12 cellular contexts compared by ENCODE assay signal in the genomic region with DNA sequence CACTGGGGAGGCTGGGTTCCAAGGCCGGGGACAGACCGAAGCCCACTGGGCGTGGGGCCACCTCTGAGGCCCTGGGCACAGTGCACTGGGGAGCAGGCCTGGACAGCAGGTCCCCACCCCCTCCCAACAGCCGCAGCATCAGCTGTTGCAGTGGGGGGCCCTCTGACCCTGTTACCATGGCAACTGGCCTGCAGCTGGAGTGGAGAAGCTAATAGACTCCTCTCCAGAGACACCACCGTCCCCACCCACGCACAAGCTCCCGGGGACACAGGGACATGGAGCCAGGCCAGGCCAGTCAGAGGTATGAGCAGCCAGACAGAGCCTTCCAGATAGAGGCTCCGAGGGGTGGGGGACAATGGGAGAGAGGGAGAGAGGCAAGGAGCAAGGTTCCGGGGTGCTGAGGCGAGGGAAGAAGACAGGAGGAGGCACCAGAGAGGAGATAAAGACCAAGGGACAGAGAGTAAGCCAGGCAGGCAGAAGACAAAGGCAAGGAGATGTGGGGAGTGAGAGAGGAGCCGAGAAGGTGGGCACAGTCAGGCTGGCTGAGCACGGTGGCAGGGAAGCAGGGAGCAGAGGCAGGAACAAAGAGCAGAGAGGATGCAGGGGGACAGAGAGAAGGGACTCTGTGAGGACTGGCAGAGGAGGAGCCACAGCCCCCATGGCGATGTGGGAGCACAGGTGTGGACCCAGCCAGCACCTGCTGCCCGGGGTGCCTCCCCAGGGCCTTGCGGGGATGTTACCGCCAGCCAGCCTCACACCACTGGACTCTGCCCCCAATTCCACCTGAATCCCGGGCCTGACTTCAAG. TPM values are rescaled to one million over a fixed set of nuclear protein-coding genes. Genes with fewer than 3 reads are reported as not detected.
DNase-seq lines count a peak whose midpoint lies in the region; ATAC-seq and TF ChIP-seq lines count a peak whose summit lies in the region.
"Had no signal": no experiment of that assay in that cellular context is flagged by ENCODE, and none has a peak within 500 bp of the region (broad histone marks: within the 10 kb centered on the region; RNA-seq: fewer than 3 reads in every experiment).

No MANE protein-coding gene starts in this region.

- no peak overlapping the region for H3K4me3 Mint-ChIP-seq in T-helper 2 cell treated with Interferon-gamma antibody and Interleukin-4, amounts not matched to agents 5 μg/mL and 100 μg/mL, for 36 hours
- H3K4me3 Mint-ChIP-seq in brain: peak overlapping the region; percentile 21 to 73 (median 59)

- H3K27me3 Mint-ChIP-seq in T-helper 2 cell treated with Interferon-gamma antibody and Interleukin-4, amounts not matched to agents 5 μg/mL and 100 μg/mL, for 36 hours (ENCODE audit: low read depth): peaks cover 17% of the 10 kb centered on the region
- peaks cover 3% of the 10 kb centered on the region for H3K27me3 Mint-ChIP-seq in brain

- H3K27ac ChIP-seq in mesodermal cell (ENCODE audit: low read depth, low read length, severe bottlenecking) (peak overlapping the region; percentile 6), transverse colon (peak overlapping the region; percentile 54 to 94 (median 84))
- H3K27ac ChIP-seq: PC-9 had no signal

- H3K9me3 Mint-ChIP-seq in T-helper 2 cell treated with Interferon-gamma antibody and Interleukin-4, amounts not matched to agents 5 μg/mL and 100 μg/mL, for 36 hours: no peaks in the 10 kb centered on the region
- no peaks in the 10 kb centered on the region for H3K9me3 Mint-ChIP-seq in brain

- DNase-seq in T-helper 2 cell treated with Interferon-gamma antibody and Interleukin-4, amounts not matched to agents 5 μg/mL and 100 μg/mL, for 36 hours (ENCODE audit: low spot score): no peak
- DNase-seq in T-helper 2 cell: no peak
- no peak for DNase-seq in transverse colon
- DNase-seq in GM19238 (ENCODE audit: insufficient read length, low spot score): no peak
- DNase-seq: PC-9 had no signal

- peak overlapping the region; percentile 64 for H3K27ac Mint-ChIP-seq in T-helper 2 cell treated with Interferon-gamma antibody and Interleukin-4, amounts not matched to agents 5 μg/mL and 100 μg/mL, for 36 hours
- H3K27ac Mint-ChIP-seq in brain: peak overlapping the region; percentile 90 to 99 (median 94)

- intact Hi-C loops in transverse colon (cut with DNase I; ENCODE audit: low total_unique reads): no loop called here

- no peaks in the 10 kb centered on the region for H3K9me3 ChIP-seq in mesodermal cell (ENCODE audit: control insufficient read depth, low read length)
- H3K9me3 ChIP-seq in transverse colon: no peaks in the 10 kb centered on the region

- no peak for TF ChIP-seq CTCF in brain (conservative IDR thresholded peaks at IDR 0.05)
- TF ChIP-seq CTCF in transverse colon (IDR thresholded peaks at IDR 0.05): no peak

- no peak for TF ChIP-seq EP300 in transverse colon (IDR thresholded peaks at IDR 0.05; ENCODE audit: low read depth)

- WGBS in mesodermal cell (ENCODE audit: insufficient coverage in 2 of 2), 2 experiments: 71 to 75% methylated on average over 12 to 15 of the region's 17 CpGs
- 40 to 45% methylated on average over 7 to 17 of the region's 17 CpGs for WGBS in transverse colon (ENCODE audit: low coverage in 1 of 2), 2 donors

- ATAC-seq in HG03442 (IDR thresholded peaks at IDR 0.05; ENCODE audit: unreplicated experiment) (no peak), GM18858 (IDR thresholded peaks at IDR 0.05; ENCODE audit: unreplicated experiment) (no peak)

- H3K4me3 ChIP-seq in mesodermal cell (ENCODE audit: extremely low read depth, insufficient read depth, low read length, poor library complexity, severe bottlenecking): no peak overlapping the region
- no peak overlapping the region for H3K4me3 ChIP-seq in transverse colon
- H3K4me3 ChIP-seq: PC-9 had no signal

- peaks cover 9% of the 10 kb centered on the region for H3K4me1 Mint-ChIP-seq in T-helper 2 cell treated with Interferon-gamma antibody and Interleukin-4, amounts not matched to agents 5 μg/mL and 100 μg/mL, for 36 hours (ENCODE audit: low read depth)
- H3K4me1 Mint-ChIP-seq in brain: peaks cover 95% of the 10 kb centered on the region

- peaks cover 3% of the 10 kb centered on the region for H3K27me3 ChIP-seq in transverse colon
- H3K27me3 ChIP-seq: dorsolateral prefrontal cortex had no signal

- no peak for TF ChIP-seq POLR2A in transverse colon (IDR thresholded peaks at IDR 0.05)

- in situ Hi-C loops in transverse colon (cut with MboI; ENCODE audit: low pct_ligation_motif_present in 1 of 4, low pct_unique_long_range_greater_than_20kb in 1 of 4, low sequenced_read_pairs in 3 of 4): no loop called here

- no peaks in the 10 kb centered on the region for H3K36me3 ChIP-seq in mesodermal cell (ENCODE audit: control insufficient read depth, insufficient read depth, low read length)
- H3K36me3 ChIP-seq in transverse colon: no peaks in the 10 kb centered on the region

- H3K4me1 ChIP-seq in mesodermal cell (ENCODE audit: control insufficient read depth, insufficient read depth, low read length, poor library complexity, severe bottlenecking): peaks cover 4% of the 10 kb centered on the region
- H3K4me1 ChIP-seq in transverse colon: peaks cover 35 to 81% (median 51%) of the 10 kb centered on the region in 4 donors

- H3K36me3 Mint-ChIP-seq in T-helper 2 cell treated with Interferon-gamma antibody and Interleukin-4, amounts not matched to agents 5 μg/mL and 100 μg/mL, for 36 hours (ENCODE audit: low read depth): no peaks in the 10 kb centered on the region
- peaks cover 10% of the 10 kb centered on the region for H3K36me3 Mint-ChIP-seq in brain

RNA-seq across cellular contexts. Expression of gene KCNH2, which starts 6.7 kb away (rescaled TPM):
- polyA plus RNA-seq in brain (ENCODE audit: insufficient read depth, low read depth, low replicate concordance): 49.2 TPM
- polyA plus RNA-seq in mesodermal cell (2013, experiment 1 of 2): 10.4 TPM
- polyA plus RNA-seq in mesodermal cell (2013, experiment 2 of 2): 8.6 TPM
- total RNA-seq in transverse colon: 10 to 100 TPM in 3 of 4 donors, 1 to 10 TPM in 1; 9.5 to 39.0 (median 19.3) TPM
- total RNA-seq: glomerular endothelial cell, lung microvascular endothelial cell had no signal

RNA-seq across cellular contexts. Expression of gene NOS3, which starts 19.4 kb away (rescaled TPM):
- 4.2 TPM for polyA plus RNA-seq in brain (ENCODE audit: insufficient read depth, low read depth, low replicate concordance)
- polyA plus RNA-seq in mesodermal cell (2013, experiment 1 of 2): 27.8 TPM
- 18.2 TPM for polyA plus RNA-seq in mesodermal cell (2013, experiment 2 of 2)
- total RNA-seq in transverse colon: 10 to 100 TPM in 2 of 4 donors, 1 to 10 TPM in 2; 2.5 to 34.2 (median 7.0) TPM

RNA-seq across cellular contexts. Expression of gene ATG9B, which starts 52.8 kb away (rescaled TPM):
- polyA plus RNA-seq in brain (ENCODE audit: insufficient read depth, low read depth, low replicate concordance): 0.24 TPM
- polyA plus RNA-seq in mesodermal cell (2013, experiment 1 of 2): 2.4 TPM
- polyA plus RNA-seq in mesodermal cell (2013, experiment 2 of 2): 1.8 TPM
- 1 to 10 TPM in 1 of 4 donors, not detected in 3; 1.1 TPM for total RNA-seq in transverse colon
- total RNA-seq: glomerular endothelial cell, lung microvascular endothelial cell had no signal

RNA-seq across cellular contexts. Expression of gene ABCB8, which starts 56.8 kb away (rescaled TPM):
- polyA plus RNA-seq in brain (ENCODE audit: insufficient read depth, low read depth, low replicate concordance): 29.9 TPM
- polyA plus RNA-seq in mesodermal cell (2013, experiment 1 of 2): 26.9 TPM
- 23.8 TPM for polyA plus RNA-seq in mesodermal cell (2013, experiment 2 of 2)
- total RNA-seq in transverse colon: 10 to 100 TPM; 33.3 to 76.4 (median 51.4) TPM
